In the genomic region with DNA sequence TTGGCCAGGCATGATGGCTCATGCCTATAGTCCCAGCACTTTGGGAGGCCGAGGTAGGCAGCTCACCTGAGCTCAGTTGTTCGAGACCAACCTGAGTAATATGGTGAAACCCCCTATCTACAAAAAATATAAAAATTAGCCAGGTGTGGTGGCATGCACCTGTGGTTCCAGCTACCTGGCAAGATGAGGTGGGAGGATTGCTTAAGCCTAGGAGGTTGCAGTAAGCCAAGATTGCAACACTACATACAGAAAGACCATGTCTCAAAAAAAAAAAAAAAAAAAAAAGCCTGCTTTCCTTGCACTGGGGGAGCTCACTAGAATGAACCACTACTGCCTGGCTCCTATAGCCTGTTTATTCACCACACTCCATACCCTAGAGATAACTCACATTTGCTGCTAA, we compare ENCODE assay signal across 25 cellular contexts. TPM values are rescaled to one million over a fixed set of nuclear protein-coding genes. Genes with fewer than 3 reads are reported as not detected.
"Had no signal": no experiment of that assay in that cellular context is flagged by ENCODE, and none has a peak within 500 bp of the region (broad histone marks: within the 10 kb centered on the region; RNA-seq: fewer than 3 reads in every experiment).

No MANE protein-coding gene starts in this region.

- ATAC-seq: activated CD4-positive, CD25-positive, alpha-beta regulatory T cell treated with anti-CD3 and anti-CD28 coated beads, Interleukin-2, amount 50 U/mL, for 24 hours; activated CD8-positive, alpha-beta T cell treated with anti-CD3 and anti-CD28 coated beads, Interleukin-2, amount 10 ng/mL, durations not matched to agents 7 days and 5 days; K562 had no signal

- DNase-seq: activated CD4-positive, alpha-beta T cell treated with anti-CD3 and anti-CD28 coated beads for 4 hours; activated CD4-positive, alpha-beta T cell treated with anti-CD3 and anti-CD28 coated beads, Interleukin-2, amount 50 U/mL, for 4 hours; activated CD8-positive, alpha-beta memory T cell treated with anti-CD3 and anti-CD28 coated beads, Interleukin-2, amount 50 U/mL, for 48 hours; activated CD8-positive, alpha-beta T cell treated with anti-CD3 and anti-CD28 coated beads, Interleukin-2, amount 10 ng/mL, durations not matched to agents 7 days and 5 days; activated effector memory CD4-positive, alpha-beta T cell treated with Interleukin-2 at 50 U/mL for 16 hours; activated naive CD4-positive, alpha-beta T cell; activated T-cell treated with anti-CD3 and anti-CD28 coated beads, Interleukin-2, amount 50 U/mL, for 1 hour; amniotic stem cell; MV-4-11; NCI-H1092 treated with DMSO at 0.1 percent for 48 hours; NCI-H1417 treated with DMSO at 0.1 percent for 48 hours; NCI-H1694; NCI-H2107; NCI-H2171 treated with DMSO at 0.1 percent for 48 hours; NCI-H226; NCI-H510A; NK-92 treated with Interleukin-12 subunit alpha and Interleukin-12 subunit beta, amount 100 ng/mL, for 24 hours; OCI-M1; SHP77 had no signal

- H3K27me3 ChIP-seq: Peyer's patch had no signal

- H3K9me3 ChIP-seq: Peyer's patch had no signal

- H3K4me1 ChIP-seq: Peyer's patch had no signal

- H3K36me3 ChIP-seq: Peyer's patch had no signal

- H3K4me3 ChIP-seq: K562, Peyer's patch had no signal

- H3K27ac ChIP-seq: Peyer's patch, RWPE1 had no signal

- FAIRE-seq: astrocyte, K562 had no signal

RNA-seq across cellular contexts. Expression of gene VAMP5, which starts 52.6 kb away (rescaled TPM):
- total RNA-seq: SK-MEL-5 had no signal
